In genomic region chr10:80075781-80076180, GRCh38 we compare ENCODE assay signal across 11 cellular contexts. TPM values are rescaled to one million over a fixed set of nuclear protein-coding genes. Genes with fewer than 3 reads are reported as not detected.
DNase-seq lines count a peak whose midpoint lies in the region; ATAC-seq and TF ChIP-seq lines count a peak whose summit lies in the region.
"Had no signal": no experiment of that assay in that cellular context is flagged by ENCODE, and none has a peak within 500 bp of the region (broad histone marks: within the 10 kb centered on the region; RNA-seq: fewer than 3 reads in every experiment).

No MANE protein-coding gene starts in this region.

- DNase-seq in AG08395 (ENCODE audit: low spot score) (peak; percentile 19), RWPE1 (ENCODE audit: low spot score) (peak; percentile 40), hepatic stellate cell (ENCODE audit: low spot score) (peak; percentile 24), NCI-H2227 treated with DMSO at 0.1 percent for 48 hours (lab: John Stamatoyannopoulos, UW) (no peak), GM19240 (ENCODE audit: insufficient read length, low spot score) (no peak)
- DNase-seq in CD4-positive, CD25-positive, alpha-beta regulatory T cell, result no peak
- DNase-seq: effector CD8-positive, alpha-beta T cell; NCI-H146; SHP77 treated with DMSO at 0.1 percent for 48 hours had no signal

- CTCF ChIA-PET in RWPE1 (lab: Yijun Ruan, JAX), result interaction anchor here (0.6 kb wide), 2 partner anchors 68 to 725 kb away, joined by 3 read pairs; no protein-coding TSS in a partner anchor

- no peaks in the 10 kb centered on the region for H3K9me3 ChIP-seq in CD4-positive, CD25-positive, alpha-beta regulatory T cell (ENCODE audit: control insufficient read depth in 2 of 2, low read length in 2 of 2)

- no peaks in the 10 kb centered on the region for H3K27me3 ChIP-seq in CD4-positive, CD25-positive, alpha-beta regulatory T cell (ENCODE audit: control insufficient read depth, insufficient read depth, low read length)

- no peak overlapping the region for H3K27ac ChIP-seq in CD4-positive, CD25-positive, alpha-beta regulatory T cell (ENCODE audit: insufficient read depth, low read length, poor library complexity, severe bottlenecking)
- H3K27ac ChIP-seq in RWPE1, result no peak overlapping the region

- no peak overlapping the region for H3K4me3 ChIP-seq in CD4-positive, CD25-positive, alpha-beta regulatory T cell (ENCODE audit: low read depth, low read length)

- H3K4me1 ChIP-seq in CD4-positive, CD25-positive, alpha-beta regulatory T cell (ENCODE audit: control insufficient read depth, insufficient read depth, low read length, poor library complexity, severe bottlenecking), result peaks cover 17% of the 10 kb centered on the region

- H3K27ac Mint-ChIP-seq in CD4-positive, CD25-positive, alpha-beta regulatory T cell, result peak overlapping the region in 2 of 3 donors; percentile 6 to 10

- no peaks in the 10 kb centered on the region for H3K9me3 Mint-ChIP-seq in CD4-positive, CD25-positive, alpha-beta regulatory T cell

- peaks cover 7% of the 10 kb centered on the region for H3K36me3 Mint-ChIP-seq in CD4-positive, CD25-positive, alpha-beta regulatory T cell

- ATAC-seq in CD4-positive, CD25-positive, alpha-beta regulatory T cell (ENCODE audit: low read depth in 2 of 2), result no peak
- no peak for ATAC-seq in HG03039 (IDR thresholded peaks at IDR 0.05; ENCODE audit: unreplicated experiment)

- H3K36me3 ChIP-seq in CD4-positive, CD25-positive, alpha-beta regulatory T cell (ENCODE audit: control insufficient read depth, insufficient read depth, low read length), result no peaks in the 10 kb centered on the region

- no peaks in the 10 kb centered on the region for H3K27me3 Mint-ChIP-seq in CD4-positive, CD25-positive, alpha-beta regulatory T cell

- H3K4me1 Mint-ChIP-seq in CD4-positive, CD25-positive, alpha-beta regulatory T cell, result peaks cover 4 to 22% (median 15%) of the 10 kb centered on the region in 4 donors

- POLR2A ChIA-PET in RWPE1 (lab: Yijun Ruan, JAX; ENCODE audit: low non-redundant PET), result no interaction called here

- peak overlapping the region in 2 of 4 donors; percentile 55 to 72 for H3K4me3 Mint-ChIP-seq in CD4-positive, CD25-positive, alpha-beta regulatory T cell

- TF ChIP-seq CTCF in RWPE1 (conservative IDR thresholded peaks at IDR 0.05; ENCODE audit: low read depth), result no peak

RNA-seq across cellular contexts. Expression of gene TMEM254, which starts 2.7 kb away (rescaled TPM):
- 10.7 TPM for total RNA-seq in CD4-positive, CD25-positive, alpha-beta regulatory T cell
- 10 to 100 TPM; 35.5 to 43.8 (median 37.9) TPM for polyA plus RNA-seq in CD4-positive, CD25-positive, alpha-beta regulatory T cell

RNA-seq across cellular contexts. Expression of gene PLAC9, which starts 56.7 kb away (rescaled TPM):
- not detected for total RNA-seq in CD4-positive, CD25-positive, alpha-beta regulatory T cell
- 1 to 10 TPM in 1 of 4 donors, under 1 TPM in 1, not detected in 2; 0.33 to 1.1 TPM for polyA plus RNA-seq in CD4-positive, CD25-positive, alpha-beta regulatory T cell
- total RNA-seq: renal cortical epithelial cell had no signal

Comparison
In these comparisons a context has a peak if more than half of its experiments do, and no peak if none do; other contexts are left out.
1. DNase-seq: peak in AG08395 (single experiment), RWPE1 (single experiment) and hepatic stellate cell (single experiment); none in CD4-positive, CD25-positive, alpha-beta regulatory T cell (0 of 3), NCI-H2227 treated with DMSO at 0.1 percent for 48 hours (single experiment) and GM19240 (single experiment).